ENCODE assay signal across 21 cellular contexts in genomic region chr5:135369952-135370351, GRCh38. TPM values are rescaled to one million over a fixed set of nuclear protein-coding genes. Genes with fewer than 3 reads are reported as not detected.
A peak's percentile ranks its signal among the peaks of the same experiment; 100 is the strongest.
DNase-seq lines count a peak whose midpoint lies in the region; ATAC-seq, FAIRE-seq and TF ChIP-seq lines count a peak whose summit lies in the region.
"Had no signal": no experiment of that assay in that cellular context is flagged by ENCODE, and none has a peak within 500 bp of the region (broad histone marks: within the 10 kb centered on the region; RNA-seq: fewer than 3 reads in every experiment).

No MANE protein-coding gene starts in this region.

- CTCF ChIA-PET in activated naive CD4-positive, alpha-beta T cell treated with anti-CD3 and anti-CD28 coated beads, Interleukin-2, amount 10 ng/mL, durations not matched to agents 7 days and 5 days (lab: Charles Lee), result interaction anchor here (0.6 to 2.4 kb wide), 5 partner anchors 9 to 416 kb away, joined by 3 to 9 read pairs (median 4); no protein-coding TSS in a partner anchor
- CTCF ChIA-PET in IMR-90 (lab: Yijun Ruan, JAX), result no interaction called here

- intact Hi-C loops in IMR-90 (cut with micrococcal nuclease), result no loop called here
- intact Hi-C loops in esophagus squamous epithelium (cut with DNase I), result no loop called here

- H4K5ac ChIP-seq in IMR-90 (ENCODE audit: low read depth, low read length), result no peak overlapping the region

- H3K27me3 ChIP-seq in IMR-90 (ENCODE audit: control insufficient read depth, insufficient read depth, low read length) (no peaks in the 10 kb centered on the region), bronchial epithelial cell (ENCODE audit: control insufficient read depth, insufficient read depth, low read length) (no peaks in the 10 kb centered on the region), esophagus squamous epithelium (no peaks in the 10 kb centered on the region)

- peaks cover 70% of the 10 kb centered on the region for H3K9me1 ChIP-seq in IMR-90 (ENCODE audit: insufficient read depth, low read length)

- H3K36me3 ChIP-seq in IMR-90 (ENCODE audit: control insufficient read depth, insufficient read depth, low read length) (peaks cover 34% of the 10 kb centered on the region), bronchial epithelial cell (ENCODE audit: control insufficient read depth, insufficient read depth, low read length) (peaks cover 25% of the 10 kb centered on the region), esophagus squamous epithelium (peaks cover 8 to 95% (median 28%) of the 10 kb centered on the region in 3 donors)

- H4K91ac ChIP-seq in IMR-90 (ENCODE audit: insufficient read depth, low read depth, low read length), result no peak overlapping the region; the same call in 1 of the 2 replicates

- no peak overlapping the region for H2AK9ac ChIP-seq in IMR-90 (replicated peaks; ENCODE audit: low read depth, low read length, poor library complexity)

- H3K4me2 ChIP-seq in IMR-90 (ENCODE audit: low read depth, low read length), result no peak overlapping the region
- H3K4me2 ChIP-seq: KMS-11 had no signal

- no peak overlapping the region for H2AFZ ChIP-seq in IMR-90 (replicated peaks; ENCODE audit: low read length, poor library complexity)

- H2BK5ac ChIP-seq in IMR-90 (ENCODE audit: low read depth, low read length, poor library complexity, severe bottlenecking), result no peak overlapping the region

- TF ChIP-seq CTCF in IMR-90 (conservative IDR thresholded peaks at IDR 0.05; ENCODE audit: low read depth, low read length) (no peak), bronchial epithelial cell (IDR thresholded peaks at IDR 0.05; ENCODE audit: insufficient read depth, low read length, severe bottlenecking) (no peak), esophagus squamous epithelium (IDR thresholded peaks at IDR 0.05) (no peak)

- BruUV-seq in IMR-90 (replicated peaks; lab: Mats Ljungman, UMichigan), result no TSS peak

- in situ Hi-C loops in IMR-90 (cut with MboI; ENCODE audit: low sequenced_read_pairs), result no loop called here

- H3K4me3 ChIP-seq in IMR-90 (ENCODE audit: insufficient read depth, low read depth, low read length) (no peak overlapping the region), bronchial epithelial cell (ENCODE audit: low read depth, low read length) (no peak overlapping the region), esophagus squamous epithelium (no peak overlapping the region)

- H4K8ac ChIP-seq in IMR-90 (ENCODE audit: low read depth in 2 of 2, low read length in 2 of 2), result no peak overlapping the region; a peak in 1 of 4 replicates

- H3K4me3 Mint-ChIP-seq in activated naive CD4-positive, alpha-beta T cell treated with anti-CD3 and anti-CD28 coated beads, Interleukin-2, amount 10 ng/mL, durations not matched to agents 7 days and 5 days, result no peak overlapping the region
- H3K4me3 Mint-ChIP-seq in stimulated activated naive B cell treated with anti-CD40 and anti-IgM and Interleukin-4, amounts not matched to agents 10 μg/mL and 1 μg/mL and 100 μg/mL, for 72 hours, result no peak overlapping the region
- H3K4me3 Mint-ChIP-seq: CD4-positive, alpha-beta T cell had no signal

- H3K9me3 Mint-ChIP-seq in activated naive CD4-positive, alpha-beta T cell treated with anti-CD3 and anti-CD28 coated beads, Interleukin-2, amount 10 ng/mL, durations not matched to agents 7 days and 5 days, result no peaks in the 10 kb centered on the region
- no peaks in the 10 kb centered on the region for H3K9me3 Mint-ChIP-seq in stimulated activated naive B cell treated with anti-CD40 and anti-IgM and Interleukin-4, amounts not matched to agents 10 μg/mL and 1 μg/mL and 100 μg/mL, for 72 hours
- H3K9me3 Mint-ChIP-seq: CD4-positive, alpha-beta T cell had no signal

- H2BK120ac ChIP-seq in IMR-90 (ENCODE audit: low read depth, low read length), result 0 out of 2 replicates have a peak overlapping the region, but pooled peaks have one; percentile 3

- H3K4me1 ChIP-seq in IMR-90 (ENCODE audit: control insufficient read depth, insufficient read depth, low read length) (peaks cover 59% of the 10 kb centered on the region), esophagus squamous epithelium (peaks cover 4 to 38% (median 16%) of the 10 kb centered on the region in 3 donors)

- H3K27ac Mint-ChIP-seq in activated naive CD4-positive, alpha-beta T cell treated with anti-CD3 and anti-CD28 coated beads, Interleukin-2, amount 10 ng/mL, durations not matched to agents 7 days and 5 days, result peak overlapping the region; percentile 34
- peak overlapping the region; percentile 72 for H3K27ac Mint-ChIP-seq in stimulated activated naive B cell treated with anti-CD40 and anti-IgM and Interleukin-4, amounts not matched to agents 10 μg/mL and 1 μg/mL and 100 μg/mL, for 72 hours
- H3K27ac Mint-ChIP-seq: CD4-positive, alpha-beta T cell had no signal

- H3K9me3 ChIP-seq in IMR-90 (ENCODE audit: control insufficient read depth, insufficient read depth, low read length) (no peaks in the 10 kb centered on the region), esophagus squamous epithelium (no peaks in the 10 kb centered on the region)

- peaks cover 34% of the 10 kb centered on the region for H4K20me1 ChIP-seq in IMR-90 (ENCODE audit: insufficient read depth, low read length)

- FAIRE-seq in bronchial epithelial cell (lab: Jason Lieb, UNC), result peak; percentile 43
- FAIRE-seq: GM12891, HTR-8/SVneo had no signal

- H3K9ac ChIP-seq in IMR-90 (ENCODE audit: low read depth, low read length), result no peak overlapping the region
- H3K9ac ChIP-seq: KMS-11 had no signal

- dilution Hi-C loops in IMR-90 (cut with HindIII; ENCODE audit: low sequenced_read_pairs, unreplicated experiment), result no loop called here

- 0 out of 2 replicates have a peak overlapping the region, but pooled peaks have one; percentile 11 for H2AK5ac ChIP-seq in IMR-90 (ENCODE audit: low read depth, low read length)

- H3K14ac ChIP-seq in IMR-90 (replicated peaks; ENCODE audit: low read depth, low read length), result no peak overlapping the region

- H3K23ac ChIP-seq in IMR-90 (ENCODE audit: low read depth, low read length), result 0 out of 2 replicates have a peak overlapping the region, but pooled peaks have one; percentile 11

- ATAC-seq in IMR-90 (ENCODE audit: low read depth) (no peak), HG03521 (IDR thresholded peaks at IDR 0.05; ENCODE audit: unreplicated experiment) (no peak)
- ATAC-seq in stimulated activated naive B cell treated with anti-CD40 and anti-IgM and Interleukin-4, amounts not matched to agents 10 μg/mL and 1 μg/mL and 100 μg/mL, for 72 hours (replicated peaks), result no peak
- ATAC-seq: Panc1 had no signal

- H3K27me3 Mint-ChIP-seq in activated naive CD4-positive, alpha-beta T cell treated with anti-CD3 and anti-CD28 coated beads, Interleukin-2, amount 10 ng/mL, durations not matched to agents 7 days and 5 days, result no peaks in the 10 kb centered on the region
- no peaks in the 10 kb centered on the region for H3K27me3 Mint-ChIP-seq in stimulated activated naive B cell treated with anti-CD40 and anti-IgM and Interleukin-4, amounts not matched to agents 10 μg/mL and 1 μg/mL and 100 μg/mL, for 72 hours
- H3K27me3 Mint-ChIP-seq: CD4-positive, alpha-beta T cell had no signal

- no peak overlapping the region for H2BK15ac ChIP-seq in IMR-90 (ENCODE audit: low read depth, low read length)

- no peak overlapping the region for H2BK20ac ChIP-seq in IMR-90 (ENCODE audit: low read depth, low read length)

- H3K36me3 Mint-ChIP-seq in activated naive CD4-positive, alpha-beta T cell treated with anti-CD3 and anti-CD28 coated beads, Interleukin-2, amount 10 ng/mL, durations not matched to agents 7 days and 5 days, result peaks cover 76% of the 10 kb centered on the region
- H3K36me3 Mint-ChIP-seq in stimulated activated naive B cell treated with anti-CD40 and anti-IgM and Interleukin-4, amounts not matched to agents 10 μg/mL and 1 μg/mL and 100 μg/mL, for 72 hours, result peaks cover 25 to 67% of the 10 kb centered on the region in 2 donors

- no peak for DNase-seq in activated naive CD4-positive, alpha-beta T cell treated with anti-CD3 and anti-CD28 coated beads, Interleukin-2, amount 10 ng/mL, durations not matched to agents 7 days and 5 days
- no peak for DNase-seq in activated naive CD4-positive, alpha-beta T cell (lab: John Stamatoyannopoulos, UW)
- no peak for DNase-seq in IMR-90
- DNase-seq in bronchial epithelial cell (ENCODE audit: low read depth), result no peak
- no peak for DNase-seq in stimulated activated naive B cell treated with anti-CD40 and anti-IgM and Interleukin-4, amounts not matched to agents 10 μg/mL and 1 μg/mL and 100 μg/mL, for 72 hours
- no peak for DNase-seq in esophagus squamous epithelium (lab: John Stamatoyannopoulos, UW)
- DNase-seq: CD4-positive, alpha-beta T cell; COR-L47; DMS79 treated with DMSO at 0.1 percent for 48 hours; H7; NCI-H1694; NCI-H2081; NCI-H2171; NCI-H524 treated with DMSO at 0.1 percent for 48 hours; NCI-H82; SIG-M5 had no signal

- TF ChIP-seq POLR2A in IMR-90 (IDR thresholded peaks at IDR 0.05; ENCODE audit: low read depth, low read length) (no peak), esophagus squamous epithelium (IDR thresholded peaks at IDR 0.05) (no peak)

- H3K4ac ChIP-seq in IMR-90 (ENCODE audit: low read depth, low read length), result no peak overlapping the region

- POLR2A ChIA-PET in IMR-90 (lab: Charles Lee; ENCODE audit: unreplicated experiment), result no interaction called here

- H3K56ac ChIP-seq in IMR-90 (ENCODE audit: extremely low read depth, insufficient read depth, low read length), result no peak overlapping the region

- H3K27ac ChIP-seq in IMR-90 (ENCODE audit: insufficient read depth, low read length) (no peak overlapping the region), esophagus squamous epithelium (no peak overlapping the region)
- H3K27ac ChIP-seq: KMS-11 had no signal

- WGBS in IMR-90 (ENCODE audit: extremely low coverage in 2 of 2, insufficient read length in 1 of 2), 2 experiments, result 100% methylated on average over 2 of the region's 6 CpGs; no CpG with 5 or more reads in 1 of the 2 experiments
- 80 to 100% methylated on average over 1 to 3 of the region's 6 CpGs for WGBS in esophagus squamous epithelium, 2 donors

- no peak overlapping the region for H3K18ac ChIP-seq in IMR-90 (ENCODE audit: low read depth, low read length)

- no peak for TF ChIP-seq RAD21 in IMR-90 (IDR thresholded peaks at IDR 0.05; ENCODE audit: low read length)

- peaks cover 66 to 93% of the 10 kb centered on the region in 2 experiments for H3K79me1 ChIP-seq in IMR-90 (ENCODE audit: low read depth in 1 of 2, low read length in 2 of 2)

- H3K4me1 Mint-ChIP-seq in activated naive CD4-positive, alpha-beta T cell treated with anti-CD3 and anti-CD28 coated beads, Interleukin-2, amount 10 ng/mL, durations not matched to agents 7 days and 5 days, result peaks cover 38% of the 10 kb centered on the region
- peaks cover 15 to 22% of the 10 kb centered on the region in 2 donors for H3K4me1 Mint-ChIP-seq in stimulated activated naive B cell treated with anti-CD40 and anti-IgM and Interleukin-4, amounts not matched to agents 10 μg/mL and 1 μg/mL and 100 μg/mL, for 72 hours

TF ChIP-seq in IMR-90, 13 proteins besides CTCF, POLR2A, EP300 and RAD21 (continues in another document):
- TF ChIP-seq BHLHE40 (IDR thresholded peaks at IDR 0.05; ENCODE audit: low read depth, low read length) (no peak), NFE2L2 (IDR thresholded peaks at IDR 0.05; ENCODE audit: low read depth, low read length) (no peak)

RNA-seq across cellular contexts. Expression of gene MACROH2A1, which starts 29.1 kb away (rescaled TPM):
- total RNA-seq in IMR-90 (2012; rRNA removed) (126 and 141 TPM in 2 replicates), bronchial epithelial cell (235 and 257 TPM in 2 replicates), esophagus squamous epithelium (100 to 1,000 TPM; 278 to 355 (median 319) TPM)
- polyA plus RNA-seq in IMR-90 (2012; rRNA removed), result 122 and 132 TPM in 2 replicates
- 111 and 126 TPM in 2 replicates for polyA plus RNA-seq in IMR-90 (2012; cell fraction: cytosol; rRNA removed)
- 211 and 389 TPM in 2 replicates for polyA plus RNA-seq in IMR-90 (2012; cell fraction: nucleus; rRNA removed; ENCODE audit: low replicate concordance)
